ENCODE assay signal across 22 cellular contexts in the genomic region with DNA sequence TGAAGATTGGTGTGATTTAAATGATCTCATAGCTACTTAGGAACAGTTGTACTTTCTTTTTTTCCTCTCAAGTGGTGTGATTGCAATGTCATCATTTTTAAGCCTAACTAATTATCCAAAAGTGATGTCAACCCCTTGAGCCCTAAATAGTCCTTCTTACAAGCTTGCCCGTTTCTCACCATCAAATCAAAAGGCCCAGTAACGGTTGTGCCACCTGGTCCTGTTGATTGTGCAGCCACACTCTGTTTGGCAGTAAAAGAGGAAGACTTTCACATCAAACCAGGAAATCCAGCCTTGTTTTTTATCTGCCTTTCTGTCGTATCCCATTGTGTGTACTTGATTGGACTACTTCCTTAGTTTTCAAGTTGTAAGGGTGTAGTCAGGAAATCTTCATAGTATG.
DNase-seq lines count a peak whose midpoint lies in the region; ATAC-seq and TF ChIP-seq lines count a peak whose summit lies in the region.
"Had no signal": no experiment of that assay in that cellular context is flagged by ENCODE, and none has a peak within 500 bp of the region (broad histone marks: within the 10 kb centered on the region; RNA-seq: fewer than 3 reads in every experiment).

No MANE protein-coding gene starts in this region.

- no peaks in the 10 kb centered on the region for H3K27me3 Mint-ChIP-seq in CD4-positive, alpha-beta T cell
- H3K27me3 Mint-ChIP-seq: progenitor cell of endocrine pancreas had no signal

- H3K27ac ChIP-seq in ACC112 (ENCODE audit: low read depth, low read length) = 0 out of 2 replicates have a peak overlapping the region, but pooled peaks have one; percentile 47
- H3K27ac ChIP-seq in CD4-positive, alpha-beta T cell (ENCODE audit: low read depth, low read length) = no peak overlapping the region
- H3K27ac ChIP-seq: body of pancreas, colonic mucosa, spleen, suprapubic skin had no signal

- peaks cover 10% of the 10 kb centered on the region for H3K36me3 Mint-ChIP-seq in CD4-positive, alpha-beta T cell (ENCODE audit: low read depth)

- peaks cover 67% of the 10 kb centered on the region for H3K4me1 Mint-ChIP-seq in CD4-positive, alpha-beta T cell (ENCODE audit: low read depth)

- no peak for TF ChIP-seq CTCF in CD4-positive, alpha-beta T cell (IDR thresholded peaks at IDR 0.05)
- TF ChIP-seq CTCF in fibroblast of pulmonary artery (IDR thresholded peaks at IDR 0.05; ENCODE audit: low read length, missing control alignments) = no peak

- ATAC-seq in CD4-positive, alpha-beta T cell (ENCODE audit: poor library complexity) = no peak
- ATAC-seq in HG03175 (IDR thresholded peaks at IDR 0.05; ENCODE audit: unreplicated experiment) (no peak), GM21737 (IDR thresholded peaks at IDR 0.05; ENCODE audit: unreplicated experiment) (no peak), GM21723 (IDR thresholded peaks at IDR 0.05; ENCODE audit: unreplicated experiment) (no peak)
- ATAC-seq: body of pancreas had no signal

- no peak overlapping the region for H2AFZ ChIP-seq in ACC112 (ENCODE audit: low read length, unreplicated experiment)

- H3K9me3 Mint-ChIP-seq in CD4-positive, alpha-beta T cell = no peaks in the 10 kb centered on the region

- no peak overlapping the region for H3K4me3 ChIP-seq in ACC112 (ENCODE audit: low read depth, low read length)
- H3K4me3 ChIP-seq in fibroblast of pulmonary artery (replicated peaks; ENCODE audit: low read depth, low read length) = no peak overlapping the region
- H3K4me3 ChIP-seq: body of pancreas, colonic mucosa, spleen, suprapubic skin had no signal

- peaks cover 21% of the 10 kb centered on the region for H3K4me1 ChIP-seq in ACC112 (ENCODE audit: control insufficient read depth, insufficient read depth, low read length, unreplicated experiment)
- H3K4me1 ChIP-seq: colonic mucosa had no signal

- no peak for DNase-seq in CD4-positive, alpha-beta T cell
- peak; percentile 49 for DNase-seq in OCI-M1 (lab: John Stamatoyannopoulos, UW)
- peak; percentile 36 for DNase-seq in fibroblast of pulmonary artery (ENCODE audit: low read depth)
- no peak for DNase-seq in activated effector memory CD4-positive, alpha-beta T cell treated with anti-CD3 and anti-CD28 coated beads, Interleukin-2, amount 50 U/mL, for 16 hours
- DNase-seq: activated CD4-positive, alpha-beta T cell treated with anti-CD3 and anti-CD28 coated beads for 48 hours; activated CD8-positive, alpha-beta memory T cell treated with anti-CD3 and anti-CD28 coated beads, Interleukin-2, amount 50 U/mL, for 48 hours; activated naive CD4-positive, alpha-beta T cell treated with Interleukin-2 at 50 U/mL for 16 hours; body of pancreas; colonic mucosa; DMS53; kidney glomerular epithelial cell; NCI-H2081 treated with DMSO at 0.1 percent for 48 hours; NCI-H526; SK-N-SH; spleen; T1000 had no signal

- intact Hi-C loops in CD4-positive, alpha-beta T cell (cut with DNase I, micrococcal nuclease) = loop anchor here (5.0 kb wide), 2 partner anchors 170 to 190 kb away; no protein-coding TSS in a partner anchor

- peak overlapping the region; percentile 25 for H3K4me3 Mint-ChIP-seq in CD4-positive, alpha-beta T cell

- POLR2A ChIA-PET in CD4-positive, alpha-beta T cell (lab: Charles Lee) = interaction anchor here (1.7 kb wide), 1 partner anchor 178 kb away, joined by 4 read pairs; no protein-coding TSS in a partner anchor

- H3K9me3 ChIP-seq in CD4-positive, alpha-beta T cell (ENCODE audit: control insufficient read depth, low read length) = no peaks in the 10 kb centered on the region
- H3K9me3 ChIP-seq: body of pancreas, colonic mucosa, SK-N-SH, spleen, suprapubic skin had no signal

- CTCF ChIA-PET in CD4-positive, alpha-beta T cell (lab: Charles Lee) = interaction anchor here (1.0 kb wide), 1 partner anchor 9 kb away, joined by 3 read pairs; no protein-coding TSS in a partner anchor

- H3K36me3 ChIP-seq in ACC112 (ENCODE audit: insufficient read depth, low read length) = peaks cover 5% of the 10 kb centered on the region; the same call in 1 of the 2 replicates
- H3K36me3 ChIP-seq: colonic mucosa had no signal

- no peaks in the 10 kb centered on the region for H3K79me2 ChIP-seq in ACC112 (ENCODE audit: control insufficient read depth, insufficient read depth, low read length, unreplicated experiment)

- H3K27me3 ChIP-seq in ACC112 (ENCODE audit: insufficient read depth, low read length) = no peaks in the 10 kb centered on the region
- H3K27me3 ChIP-seq in CD4-positive, alpha-beta T cell (ENCODE audit: control insufficient read depth, insufficient read depth, low read length) = no peaks in the 10 kb centered on the region
- H3K27me3 ChIP-seq: body of pancreas, colonic mucosa, spleen, suprapubic skin had no signal

- peak overlapping the region; percentile 85 for H3K27ac Mint-ChIP-seq in CD4-positive, alpha-beta T cell
- H3K27ac Mint-ChIP-seq: progenitor cell of endocrine pancreas had no signal

Comparison
In these comparisons a context has a peak if more than half of its experiments do, and no peak if none do; other contexts are left out.
1. DNase-seq: peak in OCI-M1 (single experiment) and fibroblast of pulmonary artery (single experiment); none in CD4-positive, alpha-beta T cell (0 of 10) and activated effector memory CD4-positive, alpha-beta T cell treated with anti-CD3 and anti-CD28 coated beads, Interleukin-2, amount 50 U/mL, for 16 hours (single experiment).